In the genomic region with DNA sequence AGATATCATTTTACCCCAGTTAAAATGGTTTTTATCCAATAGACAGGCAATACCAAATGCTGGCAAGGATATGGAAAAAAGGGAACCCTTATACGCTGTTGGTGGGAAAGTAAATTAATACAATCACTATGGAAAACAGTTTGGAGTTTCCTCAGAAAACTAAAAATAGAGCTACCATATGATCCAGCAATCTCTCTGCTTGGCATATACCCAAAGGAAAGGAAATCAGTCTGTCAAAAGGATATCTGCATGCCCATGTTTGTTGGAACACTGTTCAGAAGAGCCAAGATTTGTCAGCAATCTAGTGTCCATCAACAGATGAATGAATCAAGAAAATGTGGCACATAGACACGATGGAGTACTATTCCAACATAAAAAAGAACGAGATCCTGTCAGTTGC, we compare ENCODE assay signal across 24 cellular contexts.
"Had no signal": no experiment of that assay in that cellular context is flagged by ENCODE, and none has a peak within 500 bp of the region (broad histone marks: within the 10 kb centered on the region; RNA-seq: fewer than 3 reads in every experiment).

No MANE protein-coding gene starts in this region.

- H3K9me3 ChIP-seq: gastrocnemius medialis had no signal

- H3K27me3 ChIP-seq: brain microvascular endothelial cell, gastrocnemius medialis, heart left ventricle had no signal

- FAIRE-seq: astrocyte, bronchial epithelial cell, endometrium had no signal

- DNase-seq: activated CD4-positive, alpha-beta memory T cell treated with anti-CD3 and anti-CD28 coated beads, Interleukin-2, amount 10 ng/mL, durations not matched to agents 7 days and 5 days; activated CD4-positive, alpha-beta T cell treated with anti-CD3 and anti-CD28 coated beads for 1 hour; activated CD4-positive, alpha-beta T cell treated with anti-CD3 and anti-CD28 coated beads for 4 hours; activated CD4-positive, alpha-beta T cell treated with anti-CD3 and anti-CD28 coated beads, Interleukin-2, amount 10 ng/mL, durations not matched to agents 7 days and 5 days; activated CD4-positive, alpha-beta T cell treated with anti-CD3 and anti-CD28 coated beads, Interleukin-2, amount 50 U/mL, for 4 hours; activated effector memory CD4-positive, alpha-beta T cell treated with Interleukin-2 at 50 U/mL for 16 hours; activated gamma-delta T cell treated with Interleukin-2 at 50 U/mL for 16 hours; activated naive CD4-positive, alpha-beta T cell treated with anti-CD3 and anti-CD28 coated beads, Interleukin-2, amount 50 U/mL, for 16 hours; activated naive CD4-positive, alpha-beta T cell treated with Interleukin-2 at 50 U/mL for 16 hours; activated T-cell treated with anti-CD3 and anti-CD28 coated beads, Interleukin-2, amount 50 U/mL, for 4 hours; amniotic stem cell; anterior cingulate cortex; brain microvascular endothelial cell; effector CD8-positive, alpha-beta T cell; foreskin fibroblast; gastrocnemius medialis; glutamatergic neuron; heart left ventricle; hypothalamus; T-helper 2 cell had no signal

- H3K36me3 ChIP-seq: brain microvascular endothelial cell, gastrocnemius medialis, heart left ventricle had no signal

- H3K4me3 ChIP-seq: coronary artery, gastrocnemius medialis, heart left ventricle had no signal

- H3K27ac ChIP-seq: brain microvascular endothelial cell, coronary artery, gastrocnemius medialis, heart left ventricle had no signal
